ENCODE assay signal across 1 cellular context in the genomic region with DNA sequence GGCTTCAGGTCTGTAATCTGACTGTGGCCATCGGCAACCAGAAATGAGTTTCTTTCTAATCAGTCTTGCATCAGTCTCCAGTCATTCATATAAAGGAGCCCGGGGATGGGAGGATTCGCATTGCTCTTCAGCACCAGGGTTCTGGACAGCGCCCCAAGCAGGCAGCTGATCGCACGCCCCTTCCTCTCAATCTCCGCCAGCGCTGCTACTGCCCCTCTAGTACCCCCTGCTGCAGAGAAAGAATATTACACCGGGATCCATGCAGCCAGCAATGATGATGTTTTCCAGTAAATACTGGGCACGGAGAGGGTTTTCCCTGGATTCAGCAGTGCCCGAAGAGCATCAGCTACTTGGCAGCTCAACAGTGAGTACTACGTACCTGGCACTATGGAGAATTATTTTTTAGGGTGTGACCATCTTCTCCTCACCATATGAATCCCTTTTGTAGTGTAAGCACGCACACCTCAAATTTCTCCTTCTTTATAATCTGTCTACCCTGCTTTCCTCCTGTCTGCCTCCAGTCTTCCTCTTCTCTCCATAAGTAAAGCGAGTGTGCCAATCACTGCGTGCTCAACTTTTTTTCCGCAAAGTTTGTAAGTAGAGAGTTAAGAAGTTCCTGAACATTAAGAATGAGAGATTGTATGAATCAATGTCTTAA.
TF ChIP-seq lines count a peak whose summit lies in the region.

Gene TPH2 (plus strand): TSS at position 118 of the 658 bp plus-strand sequence. CDS start 142 bp downstream, at position 260.

TF ChIP-seq in HEK293, 187 proteins besides CTCF, POLR2A, EP300 and RAD21 (continued from another document):
- TF ChIP-seq INSM2 (tag by site-specific recombination; IDR thresholded peaks at IDR 0.05): no peak
TF ChIP-seq in HEK293: peak in this region for 17.
